ENCODE assay signal across 3 cellular contexts in genomic region chr2:14552286-14552685, GRCh38.
"Had no signal": no experiment of that assay in that cellular context is flagged by ENCODE, and none has a peak within 500 bp of the region (broad histone marks: within the 10 kb centered on the region; RNA-seq: fewer than 3 reads in every experiment).

No MANE protein-coding gene starts in this region.

- DNase-seq: GDM1, GF-D8 had no signal

- ATAC-seq: GM12878 had no signal

- H3K4me3 ChIP-seq: GM12878 had no signal
